In genomic region chr7:8442295-8442813, GRCh38 we compare ENCODE assay signal across 16 cellular contexts. TPM values are rescaled to one million over a fixed set of nuclear protein-coding genes. Genes with fewer than 3 reads are reported as not detected.
DNase-seq lines count a peak whose midpoint lies in the region; ATAC-seq, FAIRE-seq and TF ChIP-seq lines count a peak whose summit lies in the region.
"Had no signal": no experiment of that assay in that cellular context is flagged by ENCODE, and none has a peak within 500 bp of the region (broad histone marks: within the 10 kb centered on the region; RNA-seq: fewer than 3 reads in every experiment).

No MANE protein-coding gene starts in this region.

- no peak overlapping the region for H3K9ac ChIP-seq in NT2/D1 (ENCODE audit: insufficient read length, low read depth)
- no peak overlapping the region for H3K9ac ChIP-seq in kidney (ENCODE audit: low read length in 2 of 2)

- FAIRE-seq in kidney (lab: Jason Lieb, UNC) = no peak
- FAIRE-seq: K562 had no signal

- H3K27me3 ChIP-seq in cardiac muscle cell (peaks cover 89% of the 10 kb centered on the region), left ventricle myocardium inferior (ENCODE audit: low read depth) (peaks cover 100% of the 10 kb centered on the region), NT2/D1 (ENCODE audit: insufficient read depth, insufficient read length) (peaks cover 87% of the 10 kb centered on the region)

- H3K36me3 ChIP-seq in cardiac muscle cell (no peaks in the 10 kb centered on the region), left ventricle myocardium inferior (no peaks in the 10 kb centered on the region), NT2/D1 (ENCODE audit: insufficient read depth, insufficient read length, low read length) (no peaks in the 10 kb centered on the region), kidney (ENCODE audit: control insufficient read depth in 1 of 2, insufficient read depth in 2 of 2, low read length in 2 of 2) (no peaks in the 10 kb centered on the region)
- H3K36me3 ChIP-seq: upper lobe of right lung had no signal

- DNase-seq in cardiac muscle cell (ENCODE audit: low read depth in 1 of 2, low spot score in 1 of 2) (no peak), left ventricle myocardium inferior (no peak), NT2/D1 (ENCODE audit: low read depth, low spot score) (no peak), kidney (peak; percentile 55), NCI-H2171 treated with DMSO at 0.1 percent for 48 hours (lab: John Stamatoyannopoulos, UW) (no peak), putamen (ENCODE audit: low spot score) (no peak)
- DNase-seq in activated CD4-positive, CD25-positive, alpha-beta regulatory T cell (lab: John Stamatoyannopoulos, UW) = no peak
- DNase-seq: AML-193, NCI-H1092 treated with DMSO at 0.1 percent for 48 hours, NCI-H2171 had no signal

- ATAC-seq in GM21381 (IDR thresholded peaks at IDR 0.05; ENCODE audit: unreplicated experiment) = no peak

- no peaks in the 10 kb centered on the region for H3K9me3 ChIP-seq in cardiac muscle cell (ENCODE audit: low read depth)
- H3K9me3 ChIP-seq in left ventricle myocardium inferior (replicated peaks) = no peaks in the 10 kb centered on the region
- H3K9me3 ChIP-seq in NT2/D1 (ENCODE audit: insufficient read depth, low read length) = no peaks in the 10 kb centered on the region
- no peaks in the 10 kb centered on the region for H3K9me3 ChIP-seq in kidney (ENCODE audit: control insufficient read depth in 1 of 2, low read length in 2 of 2)
- H3K9me3 ChIP-seq: upper lobe of right lung had no signal

- H3K4me3 ChIP-seq in cardiac muscle cell = peak overlapping the region; percentile 19
- H3K4me3 ChIP-seq in left ventricle myocardium inferior = no peak overlapping the region
- peak overlapping the region; percentile 34 for H3K4me3 ChIP-seq in NT2/D1 (ENCODE audit: insufficient read length, low read depth)
- H3K4me3 ChIP-seq in kidney (ENCODE audit: low read length in 2 of 2) = no peak overlapping the region
- H3K4me3 ChIP-seq: K562, upper lobe of right lung had no signal

- TF ChIP-seq CTCF in cardiac muscle cell (IDR thresholded peaks at IDR 0.05; ENCODE audit: low read depth, low read length) (no peak), left ventricle myocardium inferior (IDR thresholded peaks at IDR 0.05; ENCODE audit: borderline replicate concordance) (no peak), kidney (IDR thresholded peaks at IDR 0.05; ENCODE audit: borderline replicate concordance, extremely low read depth, insufficient read depth) (no peak)

- intact Hi-C loops in left ventricle myocardium inferior (cut with micrococcal nuclease) = no loop called here
- intact Hi-C loops in kidney (cut with DNase I) = no loop called here

- H3K27ac ChIP-seq in cardiac muscle cell (no peak overlapping the region), left ventricle myocardium inferior (replicated peaks) (no peak overlapping the region), kidney (ENCODE audit: low read depth in 2 of 2, low read length in 2 of 2) (no peak overlapping the region)
- H3K27ac ChIP-seq: upper lobe of right lung had no signal

- H3K4me1 ChIP-seq in cardiac muscle cell (ENCODE audit: low read depth) (peaks cover 7% of the 10 kb centered on the region), left ventricle myocardium inferior (peaks cover 17% of the 10 kb centered on the region), NT2/D1 (ENCODE audit: insufficient read depth, insufficient read length) (no peaks in the 10 kb centered on the region), kidney (ENCODE audit: control insufficient read depth in 1 of 2, insufficient read depth in 1 of 2, low read depth in 1 of 2, low read length in 2 of 2) (peaks cover 4 to 7% of the 10 kb centered on the region in 2 donors)
- H3K4me1 ChIP-seq: upper lobe of right lung had no signal

RNA-seq across cellular contexts. Expression of gene NXPH1, which starts 8.9 kb away (rescaled TPM):
- total RNA-seq in cardiac muscle cell (0.95 and 2.2 TPM in 2 replicates), left ventricle myocardium inferior (not detected), kidney (not detected)
- polyA plus RNA-seq in cardiac muscle cell (0.76 and 1.7 TPM in 2 replicates), kidney (ENCODE audit: insufficient read depth, low read depth, low replicate concordance) (not detected)
- total RNA-seq: aorta, Daoy, renal cortical epithelial cell, upper lobe of right lung had no signal
- polyA plus RNA-seq: aorta, K562 had no signal

Comparison
In these comparisons a context has a peak if more than half of its experiments do, and no peak if none do; other contexts are left out.
1. H3K4me3 ChIP-seq: peak in cardiac muscle cell (single experiment) and NT2/D1 (single experiment); none in left ventricle myocardium inferior (single experiment) and kidney (0 of 2).